ENCODE assay signal across 8 cellular contexts in the genomic region with DNA sequence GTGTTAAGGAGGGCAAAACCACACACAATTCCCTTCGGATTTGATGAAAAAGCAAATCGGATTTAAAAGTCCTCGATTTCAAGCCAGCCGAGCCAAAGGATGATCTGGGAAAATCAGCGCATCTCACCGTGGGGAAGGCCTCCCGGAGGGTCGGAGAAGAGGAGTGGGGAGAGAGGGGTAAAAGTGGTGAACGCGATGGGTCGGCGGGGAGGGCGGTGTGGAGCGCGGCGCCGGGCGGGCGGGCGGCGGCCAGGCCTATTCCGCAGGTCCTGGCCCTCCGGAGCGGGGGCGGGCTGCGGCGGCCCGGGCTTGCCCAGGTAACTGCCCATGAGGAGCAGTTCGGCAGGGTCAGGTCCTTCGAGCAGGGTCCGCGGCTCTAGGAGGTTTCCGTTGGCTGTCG. TPM values are rescaled to one million over a fixed set of nuclear protein-coding genes. Genes with fewer than 3 reads are reported as not detected.
DNase-seq lines count a peak whose midpoint lies in the region; ATAC-seq, FAIRE-seq and TF ChIP-seq lines count a peak whose summit lies in the region.
"Not testable (repeated sequence)": the region's sequence is repeated elsewhere in the genome, so short reads cannot be mapped to it uniquely, and the experiment has no call there.

No MANE protein-coding gene starts in this region.

- H3K27me3 ChIP-seq in CD4-positive, alpha-beta T cell (ENCODE audit: control insufficient read depth, insufficient read depth, low read length); esophagus (ENCODE audit: control insufficient read depth in 1 of 2, insufficient read depth in 2 of 2, low read length in 2 of 2); lower lobe of right lung (ENCODE audit: low read depth); small intestine (ENCODE audit: control insufficient read depth in 2 of 2, insufficient read depth in 2 of 2, low read length in 2 of 2): not testable (repeated sequence)

- H3K27ac ChIP-seq in CD4-positive, alpha-beta T cell (ENCODE audit: low read depth, low read length), result not testable (repeated sequence)
- H3K27ac ChIP-seq in esophagus (ENCODE audit: low read depth in 2 of 2, low read length in 1 of 2) (peak overlapping the region; percentile 56 to 81), lower lobe of right lung (peak overlapping the region; percentile 91), small intestine (ENCODE audit: low read depth in 1 of 2, low read length in 1 of 2) (peak overlapping the region; percentile 27 to 77)

- peak; percentile 42 for ATAC-seq in CD4-positive, alpha-beta T cell (ENCODE audit: poor library complexity)
- ATAC-seq in GM21576 (IDR thresholded peaks at IDR 0.05; ENCODE audit: unreplicated experiment) (peak; percentile 23), HG03432 (IDR thresholded peaks at IDR 0.05; ENCODE audit: unreplicated experiment) (peak; percentile 61), lower lobe of right lung (peak; percentile 86)

- TF ChIP-seq CTCF in CD4-positive, alpha-beta T cell (IDR thresholded peaks at IDR 0.05); lower lobe of right lung (IDR thresholded peaks at IDR 0.05): not testable (repeated sequence)

- H3K4me1 ChIP-seq in esophagus (ENCODE audit: control insufficient read depth in 2 of 2, insufficient read depth in 2 of 2, low read length in 1 of 2); lower lobe of right lung; small intestine (ENCODE audit: control insufficient read depth in 2 of 2, insufficient read depth in 1 of 2, low read depth in 1 of 2, low read length in 1 of 2): not testable (repeated sequence)

- H3K9me3 ChIP-seq in CD4-positive, alpha-beta T cell (ENCODE audit: control insufficient read depth, low read length); esophagus (ENCODE audit: control insufficient read depth in 2 of 2, insufficient read depth in 1 of 2, low read depth in 1 of 2, low read length in 1 of 2); lower lobe of right lung; small intestine (ENCODE audit: control insufficient read depth, low read depth): not testable (repeated sequence)

- CTCF ChIA-PET in CD4-positive, alpha-beta T cell (lab: Charles Lee), result not testable (repeated sequence)

- WGBS in esophagus, 2 donors, result 2% methylated on average over 14 to 28 of the region's 34 CpGs
- 0% methylated on average over 12 to 28 of the region's 34 CpGs for WGBS in small intestine, 3 donors

- not testable (repeated sequence) for H3K27me3 Mint-ChIP-seq in CD4-positive, alpha-beta T cell

- H3K4me3 ChIP-seq in esophagus (ENCODE audit: low read depth in 1 of 2, low read length in 2 of 2) (peak overlapping the region; percentile 59 to 65), lower lobe of right lung (peak overlapping the region; percentile 65), small intestine (ENCODE audit: low read depth in 1 of 2, low read length in 2 of 2) (peak overlapping the region in 1 of 2 donors; percentile 65)

- H3K4me1 Mint-ChIP-seq in CD4-positive, alpha-beta T cell (ENCODE audit: low read depth), result not testable (repeated sequence)

- FAIRE-seq in small intestine (lab: Jason Lieb, UNC), result not testable (repeated sequence)

- POLR2A ChIA-PET in CD4-positive, alpha-beta T cell (lab: Charles Lee), result not testable (repeated sequence)

- intact Hi-C loops in CD4-positive, alpha-beta T cell (cut with DNase I, micrococcal nuclease); lower lobe of right lung (cut with DNase I): not testable (repeated sequence)

- not testable (repeated sequence) for H3K9me3 Mint-ChIP-seq in CD4-positive, alpha-beta T cell

- not testable (repeated sequence) for H3K36me3 Mint-ChIP-seq in CD4-positive, alpha-beta T cell (ENCODE audit: low read depth)

- not testable (repeated sequence) for H3K36me3 ChIP-seq in esophagus (ENCODE audit: control insufficient read depth in 2 of 2, insufficient read depth in 2 of 2, low read length in 1 of 2); small intestine (ENCODE audit: control insufficient read depth in 2 of 2, insufficient read depth in 2 of 2, low read length in 2 of 2)
- H3K36me3 ChIP-seq in lower lobe of right lung, result peaks cover 20% of the 10 kb centered on the region

- H3K4me3 Mint-ChIP-seq in CD4-positive, alpha-beta T cell, result peak overlapping the region; percentile 89

- peak overlapping the region; percentile 91 for H3K27ac Mint-ChIP-seq in CD4-positive, alpha-beta T cell

- DNase-seq in CD4-positive, alpha-beta T cell, result peak in 2 of 10 experiments; percentile 9 to 11
- DNase-seq in RPMI8226 (peak; percentile 39), lower lobe of right lung (peak; percentile 49), small intestine (peak; percentile 1)
- DNase-seq in activated naive CD4-positive, alpha-beta T cell treated with Interleukin-2 at 50 U/mL for 16 hours, result peak; percentile 34

RNA-seq across cellular contexts. Expression of a gene that starts 0.5 kb away (rescaled TPM):
- total RNA-seq in CD4-positive, alpha-beta T cell, result 10 to 100 TPM; 33.7 to 36.9 TPM
- 1 to 10 TPM; 4.5 to 8.3 TPM for polyA plus RNA-seq in esophagus
- 10.8 TPM for total RNA-seq in lower lobe of right lung
- 10 to 100 TPM in 2 of 3 donors, 1 to 10 TPM in 1; 8.9 to 14.5 (median 13.9) TPM for polyA plus RNA-seq in small intestine

Comparison
In these comparisons a context has a peak if more than half of its experiments do, and no peak if none do; other contexts are left out.
1. ATAC-seq: peak in every context shown above with its lines; median percentile 86 in lower lobe of right lung; 61 in HG03432; 42 in CD4-positive, alpha-beta T cell; 23 in GM21576.